ENCODE assay signal across 8 cellular contexts in the genomic region with DNA sequence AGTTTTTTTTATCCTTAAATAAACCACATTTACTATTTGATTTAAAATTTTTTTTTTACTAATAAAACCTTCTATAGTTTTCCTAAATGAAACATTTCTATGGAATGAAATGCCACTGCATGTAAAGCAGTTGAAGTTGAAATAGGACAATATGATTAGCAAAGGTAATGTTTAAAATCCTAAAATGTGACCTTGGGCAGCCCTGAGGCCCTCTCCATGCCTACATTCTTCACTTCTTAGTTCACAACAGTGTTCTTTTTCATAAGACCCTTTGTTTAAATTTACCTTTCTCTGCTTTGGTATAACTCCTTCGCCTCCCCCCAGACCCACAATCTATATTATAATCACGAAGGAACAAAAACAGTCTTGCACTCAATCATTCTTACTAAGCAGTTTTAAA.
DNase-seq lines count a peak whose midpoint lies in the region; FAIRE-seq and TF ChIP-seq lines count a peak whose summit lies in the region.

No MANE protein-coding gene starts in this region.

- 73% methylated on average over 2 of the region's 2 CpGs for WGBS in lower leg skin, 2 donors

- peak overlapping the region in 5 of 10 experiments; percentile 53 to 72 (median 66); a peak in 11 of 20 replicates for H3K4me3 ChIP-seq in BLaER1 treated with 17β-estradiol and CSF1 and Interleukin-3, amounts not matched to agents 10 nM and 100 nM
- H3K4me3 ChIP-seq in SJCRH30 = peak overlapping the region; percentile 59
- no peak overlapping the region for H3K4me3 ChIP-seq in endothelial cell of umbilical vein (replicated peaks in 1 of 3; ENCODE audit: insufficient read depth in 1 of 3, low read depth in 1 of 3, low read length in 3 of 3)
- H3K4me3 ChIP-seq in parathyroid adenoma (ENCODE audit: low read depth, low read length) = peak overlapping the region; percentile 83
- H3K4me3 ChIP-seq in lower leg skin (ENCODE audit: low read depth, poor library complexity, severe bottlenecking) = no peak overlapping the region

- peak overlapping the region in 4 of 11 experiments; percentile 32 to 94 (median 78); a peak in 5 of 22 replicates for H3K27ac ChIP-seq in BLaER1 treated with 17β-estradiol and CSF1 and Interleukin-3, amounts not matched to agents 10 nM and 100 nM
- peak overlapping the region; percentile 69 for H3K27ac ChIP-seq in SJCRH30
- H3K27ac ChIP-seq in endothelial cell of umbilical vein (ENCODE audit: insufficient read depth, low read depth, low read length) = no peak overlapping the region
- peak overlapping the region; percentile 94 for H3K27ac ChIP-seq in parathyroid adenoma

- no peaks in the 10 kb centered on the region for H3K9me3 ChIP-seq in BLaER1 treated with 17β-estradiol and CSF1 and Interleukin-3, amounts not matched to agents 10 nM and 100 nM (replicated peaks in 1 of 11)
- H3K9me3 ChIP-seq in SJCRH30 (replicated peaks) = no peaks in the 10 kb centered on the region
- no peaks in the 10 kb centered on the region for H3K9me3 ChIP-seq in endothelial cell of umbilical vein (replicated peaks; ENCODE audit: control insufficient read depth, insufficient read depth, low read length)
- H3K9me3 ChIP-seq in parathyroid adenoma (ENCODE audit: control insufficient read depth, low read length) = no peaks in the 10 kb centered on the region

- H3K9me1 ChIP-seq in endothelial cell of umbilical vein (replicated peaks; ENCODE audit: control insufficient read depth, extremely low read depth, insufficient read depth, low read length) = no peaks in the 10 kb centered on the region

- H3K36me3 ChIP-seq in BLaER1 treated with 17β-estradiol and CSF1 and Interleukin-3, amounts not matched to agents 10 nM and 100 nM = peaks cover 0 to 7% (median 0%) of the 10 kb centered on the region in 11 experiments; a peak in 1 of 22 replicates
- H3K36me3 ChIP-seq in SJCRH30 (no peaks in the 10 kb centered on the region), endothelial cell of umbilical vein (ENCODE audit: control insufficient read depth in 2 of 2, extremely low read depth in 1 of 2, insufficient read depth in 2 of 2, low read length in 2 of 2) (no peaks in the 10 kb centered on the region), parathyroid adenoma (ENCODE audit: control insufficient read depth, insufficient read depth, low read length) (no peaks in the 10 kb centered on the region)

- BruUV-seq in endothelial cell of umbilical vein (replicated peaks; lab: Mats Ljungman, UMichigan) = no TSS peak

- peaks cover 10 to 63% (median 19%) of the 10 kb centered on the region in 10 experiments; a peak in 19 of 20 replicates for H3K4me1 ChIP-seq in BLaER1 treated with 17β-estradiol and CSF1 and Interleukin-3, amounts not matched to agents 10 nM and 100 nM
- peaks cover 20% of the 10 kb centered on the region for H3K4me1 ChIP-seq in SJCRH30
- peaks cover 17% of the 10 kb centered on the region for H3K4me1 ChIP-seq in endothelial cell of umbilical vein (ENCODE audit: control insufficient read depth, extremely low read depth, insufficient read depth, low read length)
- H3K4me1 ChIP-seq in parathyroid adenoma = peaks cover 9% of the 10 kb centered on the region

- no peak overlapping the region for H2AFZ ChIP-seq in endothelial cell of umbilical vein (ENCODE audit: low read depth, low read length)
- H2AFZ ChIP-seq in parathyroid adenoma = no peak overlapping the region

- H3K4me2 ChIP-seq in BLaER1 treated with 17β-estradiol and CSF1 and Interleukin-3, amounts not matched to agents 10 nM and 100 nM = peak overlapping the region in 6 of 11 experiments; percentile 60 to 91 (median 82); a peak in 10 of 22 replicates
- H3K4me2 ChIP-seq in endothelial cell of umbilical vein (ENCODE audit: insufficient read depth, low read length) (peak overlapping the region; percentile 78), parathyroid adenoma (ENCODE audit: low read length) (peak overlapping the region; percentile 79)

- CTCF ChIA-PET in endothelial cell of umbilical vein (lab: Charles Lee) = interaction anchor here (8.7 kb wide), 1 partner anchor 203 kb away, joined by 357 read pairs; no protein-coding TSS in a partner anchor

- dilution Hi-C loops in endothelial cell of umbilical vein (cut with MboI; ENCODE audit: extremely low pct_ligation_motif_present, low sequenced_read_pairs) = loop anchor here (25.0 kb wide), 1 partner anchor 190 kb away; no protein-coding TSS in a partner anchor

- TF ChIP-seq CTCF in endothelial cell of umbilical vein (IDR thresholded peaks at IDR 0.05; ENCODE audit: extremely low read depth in 1 of 2, insufficient read depth in 1 of 2, low read depth in 1 of 2, low read length in 2 of 2) = no peak
- no peak for TF ChIP-seq CTCF in parathyroid adenoma (IDR thresholded peaks at IDR 0.05)
- no peak for TF ChIP-seq CTCF in lower leg skin (IDR thresholded peaks at IDR 0.05)

- FAIRE-seq in endothelial cell of umbilical vein (lab: Jason Lieb, UNC) = no peak

- peaks cover 0 to 34% (median 0%) of the 10 kb centered on the region in 11 experiments; a peak in 3 of 22 replicates for H4K20me1 ChIP-seq in BLaER1 treated with 17β-estradiol and CSF1 and Interleukin-3, amounts not matched to agents 10 nM and 100 nM
- no peaks in the 10 kb centered on the region for H4K20me1 ChIP-seq in endothelial cell of umbilical vein (replicated peaks; ENCODE audit: control insufficient read depth, extremely low read depth, insufficient read depth, low read length)

- TF ChIP-seq POLR2A in endothelial cell of umbilical vein (IDR thresholded peaks at IDR 0.05; ENCODE audit: low read depth, low read length) (no peak), lower leg skin (IDR thresholded peaks at IDR 0.05) (no peak)

- intact Hi-C loops in endothelial cell of umbilical vein (cut with micrococcal nuclease) = loop anchor here (2.0 to 5.0 kb wide), 3 partner anchors 21 to 335 kb away; no protein-coding TSS in a partner anchor
- intact Hi-C loops in lower leg skin (cut with DNase I; ENCODE audit: low total_unique reads) = no loop called here

- peak overlapping the region in 5 of 11 experiments; percentile 16 to 87 (median 78); a peak in 8 of 22 replicates for H3K9ac ChIP-seq in BLaER1 treated with 17β-estradiol and CSF1 and Interleukin-3, amounts not matched to agents 10 nM and 100 nM
- H3K9ac ChIP-seq in endothelial cell of umbilical vein (replicated peaks; ENCODE audit: extremely low read depth, insufficient read depth, low read length) = peak overlapping the region; percentile 69
- H3K9ac ChIP-seq in parathyroid adenoma = no peak overlapping the region

- H3K79me2 ChIP-seq in endothelial cell of umbilical vein (ENCODE audit: control insufficient read depth, insufficient read depth, low read length) = no peaks in the 10 kb centered on the region
- H3K79me2 ChIP-seq in parathyroid adenoma = peaks cover 20% of the 10 kb centered on the region

- POLR2A ChIA-PET in endothelial cell of umbilical vein (lab: Charles Lee) = no interaction called here

- DNase-seq in SJCRH30 (no peak), endothelial cell of umbilical vein (ENCODE audit: low read depth, low spot score) (no peak), hypothalamus (lab: John Stamatoyannopoulos, UW) (no peak), lower leg skin (ENCODE audit: low spot score in 2 of 2) (no peak)
- DNase-seq in activated CD4-positive, CD25-positive, alpha-beta regulatory T cell treated with anti-CD3 and anti-CD28 coated beads, Interleukin-2, amount 50 U/mL, for 72 hours = no peak
- no peak for DNase-seq in stimulated activated naive CD4-positive, alpha-beta T cell treated with Interleukin-2 at 50 U/mL for 16 hours (lab: John Stamatoyannopoulos, UW)

- H3K27me3 ChIP-seq in BLaER1 treated with 17β-estradiol and CSF1 and Interleukin-3, amounts not matched to agents 10 nM and 100 nM = no peaks in the 10 kb centered on the region
- no peaks in the 10 kb centered on the region for H3K27me3 ChIP-seq in SJCRH30
- no peaks in the 10 kb centered on the region for H3K27me3 ChIP-seq in endothelial cell of umbilical vein (ENCODE audit: control insufficient read depth in 2 of 2, insufficient read depth in 2 of 2, low read length in 2 of 2)
- H3K27me3 ChIP-seq in parathyroid adenoma (ENCODE audit: control insufficient read depth, insufficient read depth, low read length) = no peaks in the 10 kb centered on the region

TF ChIP-seq in endothelial cell of umbilical vein, 7 proteins besides CTCF, POLR2A, EP300 and RAD21:
- no peak for TF ChIP-seq MYC (IDR thresholded peaks at IDR 0.05; ENCODE audit: low read depth, low read length)
- no peak for TF ChIP-seq JUN (IDR thresholded peaks at IDR 0.05; ENCODE audit: borderline replicate concordance, insufficient read depth, insufficient read length, low read depth)
- TF ChIP-seq, protein P1, sequence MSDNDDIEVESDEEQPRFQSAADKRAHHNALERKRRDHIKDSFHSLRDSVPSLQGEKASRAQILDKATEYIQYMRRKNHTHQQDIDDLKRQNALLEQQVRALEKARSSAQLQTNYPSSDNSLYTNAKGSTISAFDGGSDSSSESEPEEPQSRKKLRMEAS (IDR thresholded peaks at IDR 0.05; ENCODE audit: insufficient read depth, insufficient read length) = no peak
- no peak for TF ChIP-seq GATA2 (IDR thresholded peaks at IDR 0.05; ENCODE audit: insufficient read depth, insufficient read length, low read depth, low read length)
- no peak for TF ChIP-seq FOS (IDR thresholded peaks at IDR 0.05; ENCODE audit: borderline replicate concordance, insufficient read depth, low read length)
- no peak for TF ChIP-seq POLR2AphosphoS5 (IDR thresholded peaks at IDR 0.05; ENCODE audit: insufficient read depth, low read depth, low read length)
- no peak for TF ChIP-seq EZH2 (IDR thresholded peaks at IDR 0.05; ENCODE audit: borderline replicate concordance, low read depth, low read length, severe bottlenecking)

Comparison
In these comparisons a context has a peak if more than half of its experiments do, and no peak if none do; other contexts are left out.
1. H3K4me3 ChIP-seq: peak in SJCRH30 (single experiment) and parathyroid adenoma (single experiment); none in endothelial cell of umbilical vein (0 of 3) and lower leg skin (single experiment).
2. Peak in every context shown above with its lines, with median percentiles within 50 percentile points of each other: H3K4me2 ChIP-seq.